8 cellular contexts compared by ENCODE assay signal in genomic region chr7:100190059-100190711, GRCh38. TPM values are rescaled to one million over a fixed set of nuclear protein-coding genes. Genes with fewer than 3 reads are reported as not detected.
DNase-seq lines count a peak whose midpoint lies in the region; ATAC-seq and TF ChIP-seq lines count a peak whose summit lies in the region.

No MANE protein-coding gene starts in this region.

- TF ChIP-seq CTCF in WTC11 (IDR thresholded peaks at IDR 0.05) = no peak

- no peaks in the 10 kb centered on the region for H3K36me3 Mint-ChIP-seq in WTC11

- CTCF ChIA-PET in WTC11 (lab: Charles Lee) = interaction anchor here (0.5 to 1.6 kb wide), 9 partner anchors 9 to 1287 kb away, joined by 3 to 7 read pairs (median 4); partner anchors contain the start of genes GAL3ST4, GPC2, LAMTOR4 and STAG3

- H3K4me1 Mint-ChIP-seq in WTC11 = no peaks in the 10 kb centered on the region

- DNase-seq in ELR (ENCODE audit: low read depth) = peak; percentile 63
- no peak for DNase-seq in WTC11 (ENCODE audit: low spot score)
- DNase-seq in left colon = no peak
- no peak for DNase-seq in NCI-H2196 treated with DMSO at 0.1 percent for 48 hours (lab: John Stamatoyannopoulos, UW; ENCODE audit: unreplicated experiment)
- DNase-seq in hypothalamus (lab: John Stamatoyannopoulos, UW) = no peak

- POLR2A ChIA-PET in WTC11 (lab: Charles Lee) = no interaction called here

- ATAC-seq in HG03354 (IDR thresholded peaks at IDR 0.05; ENCODE audit: poor library complexity, severe bottlenecking, unreplicated experiment) = peak; percentile 47
- ATAC-seq in WTC11 = peak; percentile 32; the same call in 1 of the 2 replicates
- peak; percentile 62 for ATAC-seq in left colon
- ATAC-seq in GM19463 (IDR thresholded peaks at IDR 0.05; ENCODE audit: unreplicated experiment) = no peak
- no peak for ATAC-seq in HG02981 (IDR thresholded peaks at IDR 0.05; ENCODE audit: unreplicated experiment)

- H3K9me3 Mint-ChIP-seq in WTC11 = no peaks in the 10 kb centered on the region

- intact Hi-C loops in left colon (cut with DNase I, micrococcal nuclease) = no loop called here

- no peak overlapping the region for H3K4me3 Mint-ChIP-seq in WTC11

- peaks cover 23% of the 10 kb centered on the region for H3K27me3 Mint-ChIP-seq in WTC11 (ENCODE audit: low read depth)

- H3K27ac Mint-ChIP-seq in WTC11 = no peak overlapping the region

TF ChIP-seq in WTC11, 78 proteins besides CTCF, POLR2A, EP300 and RAD21:
- TF ChIP-seq TCF7 (CRISPR knock-in tag; IDR thresholded peaks at IDR 0.05; ENCODE audit: low read depth) (no peak), E2F1 (CRISPR knock-in tag; IDR thresholded peaks at IDR 0.05) (no peak), ARID4B (CRISPR knock-in tag; IDR thresholded peaks at IDR 0.05; ENCODE audit: borderline replicate concordance) (no peak), GABPB1 (CRISPR knock-in tag; IDR thresholded peaks at IDR 0.05) (peak; percentile 78)

RNA-seq across cellular contexts. Expression of gene STAG3, which starts 12.5 kb away (rescaled TPM):
- 5.2 to 7.6 TPM (median 5.5 TPM) in 3 replicates for total RNA-seq in WTC11 (2021)
- 1 to 10 TPM; 1.2 to 2.0 TPM for total RNA-seq in left colon

RNA-seq across cellular contexts. Expression of gene GPC2, which starts 13.0 kb away (rescaled TPM):
- total RNA-seq in WTC11 (2021) (52.1 to 63.9 TPM (median 63.0 TPM) in 3 replicates), left colon (1 to 10 TPM; 4.0 to 5.7 TPM)

RNA-seq across cellular contexts. Expression of gene GAL3ST4, which starts 21.8 kb away (rescaled TPM):
- total RNA-seq in WTC11 (2021) = 8.1 to 10.3 TPM (median 8.9 TPM) in 3 replicates
- 10 to 100 TPM in 1 of 2 donors, 1 to 10 TPM in 1; 8.0 to 10.9 TPM for total RNA-seq in left colon

RNA-seq across cellular contexts. Expression of gene PVRIG, which starts 29.6 kb away (rescaled TPM):
- total RNA-seq in WTC11 (2021) (0.37 to 0.55 TPM in 2 of 3 replicates, not detected in the other), left colon (1 to 10 TPM in 1 of 2 donors, not detected in 1; 1.1 TPM)

RNA-seq across cellular contexts. Expression of gene TRAPPC14, which starts 31.7 kb away (rescaled TPM):
- total RNA-seq in WTC11 (2021) (25.0 to 28.0 TPM (median 25.1 TPM) in 3 replicates), left colon (10 to 100 TPM; 54.9 to 62.1 TPM)

Comparison
In these comparisons a context has a peak if more than half of its experiments do, and no peak if none do; other contexts are left out.
1. ATAC-seq: peak in HG03354 (single experiment), WTC11 (single experiment) and left colon (single experiment); none in GM19463 (single experiment) and HG02981 (single experiment).